Comparison of ENCODE assay signal across 25 cellular contexts in genomic region chr12:132319991-132320570, GRCh38. TPM values are rescaled to one million over a fixed set of nuclear protein-coding genes. Genes with fewer than 3 reads are reported as not detected.
"Had no signal": no experiment of that assay in that cellular context is flagged by ENCODE, and none has a peak within 500 bp of the region (broad histone marks: within the 10 kb centered on the region; RNA-seq: fewer than 3 reads in every experiment).

No MANE protein-coding gene starts in this region.

- H2AFZ ChIP-seq: neural progenitor cell, parathyroid adenoma had no signal

- H3K9ac ChIP-seq: neural progenitor cell, parathyroid adenoma had no signal

- H3K27ac ChIP-seq: epithelial cell of prostate, esophagus muscularis mucosa, gastroesophageal sphincter, neural progenitor cell, parathyroid adenoma, psoas muscle, stomach, thoracic aorta, transverse colon had no signal

- H3K27ac Mint-ChIP-seq: dendritic cell treated with granulocyte-macrophage colony-stimulating factor and Interleukin-4, amounts not matched to agents 40 ng/mL and 50 ng/mL, for 4 days; effector memory CD8-positive, alpha-beta T cell; immature natural killer cell had no signal

- H3K4me3 ChIP-seq: esophagus muscularis mucosa, gastroesophageal sphincter, neural progenitor cell, psoas muscle, stomach, thoracic aorta, transverse colon had no signal

- H3K4me1 ChIP-seq: neural progenitor cell, parathyroid adenoma, psoas muscle had no signal

- H3K9me3 ChIP-seq: esophagus muscularis mucosa, gastroesophageal sphincter, psoas muscle, stomach, thoracic aorta, transverse colon had no signal

- DNase-seq: central memory CD4-positive, alpha-beta T cell; effector memory CD8-positive, alpha-beta T cell; immature natural killer cell; left colon; mammary epithelial cell; naive thymus-derived CD4-positive, alpha-beta T cell; retina; stimulated activated CD4-positive, alpha-beta T cell treated with anti-CD3 and anti-CD28 coated beads, Interleukin-2, amount 100 ng/mL, for 24 hours; stimulated activated CD4-positive, alpha-beta T cell treated with anti-CD3 and anti-CD28 coated beads, Interleukin-4, amount 100 ng/mL, for 4 hours; stimulated activated naive CD4-positive, alpha-beta T cell; stomach; transverse colon had no signal

- H3K9me3 Mint-ChIP-seq: dendritic cell treated with granulocyte-macrophage colony-stimulating factor and Interleukin-4, amounts not matched to agents 40 ng/mL and 50 ng/mL, for 4 days; effector memory CD8-positive, alpha-beta T cell; neural progenitor cell had no signal

- H3K79me2 ChIP-seq: parathyroid adenoma had no signal

- H3K36me3 Mint-ChIP-seq: immature natural killer cell; naive thymus-derived CD4-positive, alpha-beta T cell; neural progenitor cell had no signal

- H3K36me3 ChIP-seq: esophagus muscularis mucosa, gastroesophageal sphincter, neural progenitor cell, stomach, thoracic aorta, transverse colon had no signal

- ATAC-seq: effector memory CD8-positive, alpha-beta T cell; gastroesophageal sphincter; left colon; naive thymus-derived CD4-positive, alpha-beta T cell; psoas muscle; sciatic nerve had no signal

- FAIRE-seq: colon, keratinocyte had no signal

- H3K4me2 ChIP-seq: neural progenitor cell had no signal

RNA-seq across cellular contexts. Expression of gene GALNT9, which starts 9.3 kb away (rescaled TPM):
- total RNA-seq: fibroblast of villous mesenchyme; mammary epithelial cell; mesenteric fat pad; naive thymus-derived CD4-positive, alpha-beta T cell; psoas muscle; sciatic nerve had no signal
- polyA plus RNA-seq: immature natural killer cell; keratinocyte; mammary epithelial cell; naive thymus-derived CD4-positive, alpha-beta T cell had no signal
